Comparison of ENCODE assay signal across 20 cellular contexts in the genomic region with DNA sequence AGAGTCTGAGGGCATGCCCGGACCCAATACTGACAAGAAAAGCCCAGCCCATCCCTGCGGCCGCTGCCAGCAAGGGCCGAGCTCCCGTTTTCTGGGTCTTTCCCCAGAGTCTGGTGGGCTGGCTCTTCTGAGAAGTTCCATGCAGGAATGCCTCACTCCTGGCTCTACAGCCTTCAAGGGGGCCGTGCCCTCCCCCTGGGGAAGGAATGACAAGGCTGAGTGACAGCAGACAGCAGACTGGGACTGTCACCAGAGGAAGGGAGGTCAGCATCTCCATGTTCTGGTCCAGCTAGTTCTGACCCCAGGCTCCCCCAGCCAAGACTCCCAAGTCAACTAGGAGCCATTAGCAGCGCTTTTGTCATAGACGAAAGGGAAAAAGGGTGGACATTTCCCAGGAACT. TPM values are rescaled to one million over a fixed set of nuclear protein-coding genes. Genes with fewer than 3 reads are reported as not detected.
DNase-seq lines count a peak whose midpoint lies in the region; ATAC-seq, FAIRE-seq and TF ChIP-seq lines count a peak whose summit lies in the region.
"Had no signal": no experiment of that assay in that cellular context is flagged by ENCODE, and none has a peak within 500 bp of the region (broad histone marks: within the 10 kb centered on the region; RNA-seq: fewer than 3 reads in every experiment).

No MANE protein-coding gene starts in this region.

- no peaks in the 10 kb centered on the region for H4K20me1 ChIP-seq in keratinocyte (ENCODE audit: control insufficient read depth, extremely low read depth, insufficient read depth, low read length)
- H4K20me1 ChIP-seq in GM23248 (ENCODE audit: insufficient read depth), result no peaks in the 10 kb centered on the region

- no peak for TF ChIP-seq POLR2A in suprapubic skin (IDR thresholded peaks at IDR 0.05)

- H3F3A ChIP-seq in GM23248 (ENCODE audit: insufficient read depth), result no peaks in the 10 kb centered on the region

- no peak for ATAC-seq in HG02884 (IDR thresholded peaks at IDR 0.05; ENCODE audit: unreplicated experiment)

- H3K27me3 ChIP-seq in SJCRH30 (no peaks in the 10 kb centered on the region), keratinocyte (ENCODE audit: control insufficient read depth, extremely low read depth, insufficient read depth, low read length) (peaks cover 3% of the 10 kb centered on the region), suprapubic skin (no peaks in the 10 kb centered on the region), GM23248 (replicated peaks; ENCODE audit: insufficient read depth) (peaks cover 7% of the 10 kb centered on the region; the same call in 1 of the 2 replicates), Caco-2 (replicated peaks; ENCODE audit: control insufficient read depth, insufficient read depth, low read length) (no peaks in the 10 kb centered on the region)
- H3K27me3 ChIP-seq: MG63 had no signal

- H3K9me3 Mint-ChIP-seq in Caco-2 (ENCODE audit: unreplicated experiment), result no peaks in the 10 kb centered on the region
- H3K9me3 Mint-ChIP-seq: H9, HFFc6 had no signal

- H3K79me2 ChIP-seq in keratinocyte (ENCODE audit: control insufficient read depth, insufficient read depth, low read length), result no peaks in the 10 kb centered on the region
- H3K79me2 ChIP-seq in GM23248 (ENCODE audit: insufficient read depth), result no peaks in the 10 kb centered on the region

- H3K9me3 ChIP-seq in SJCRH30 (replicated peaks) (no peaks in the 10 kb centered on the region), keratinocyte (ENCODE audit: control insufficient read depth, low read depth, low read length) (no peaks in the 10 kb centered on the region), suprapubic skin (no peaks in the 10 kb centered on the region), GM23248 (ENCODE audit: low read depth) (no peaks in the 10 kb centered on the region), Caco-2 (no peaks in the 10 kb centered on the region)
- H3K9me3 ChIP-seq: MG63, SK-N-SH had no signal

- H3K27ac ChIP-seq in SJCRH30 (peak overlapping the region; percentile 89), keratinocyte (ENCODE audit: control insufficient read depth, insufficient read depth, low read length) (no peak overlapping the region), suprapubic skin (peak overlapping the region; percentile 46), GM23248 (no peak overlapping the region)

- H3K36me3 ChIP-seq in SJCRH30, result no peaks in the 10 kb centered on the region
- no peaks in the 10 kb centered on the region for H3K36me3 ChIP-seq in keratinocyte (ENCODE audit: control insufficient read depth in 2 of 2, extremely low read depth in 1 of 2, insufficient read depth in 2 of 2, low read length in 2 of 2)
- H3K36me3 ChIP-seq in suprapubic skin, result no peaks in the 10 kb centered on the region
- no peaks in the 10 kb centered on the region for H3K36me3 ChIP-seq in GM23248 (ENCODE audit: low read depth)
- H3K36me3 ChIP-seq in Caco-2 (ENCODE audit: control insufficient read depth, insufficient read depth, low read length), result no peaks in the 10 kb centered on the region
- H3K36me3 ChIP-seq: MG63 had no signal

- no peak for TF ChIP-seq EP300 in suprapubic skin (IDR thresholded peaks at IDR 0.05)

- WGBS in suprapubic skin, result 63% methylated on average over 4 of the region's 8 CpGs
- WGBS in GM23248 (ENCODE audit: low coverage in 1 of 2, low lambda C conversion rate in 2 of 2, missing lambda C conversion rate in 2 of 2), 2 experiments, result 61 to 66% methylated on average over 8 of the region's 8 CpGs

- intact Hi-C loops in Caco-2 (cut with micrococcal nuclease; ENCODE audit: unreplicated experiment), result no loop called here

- no peak overlapping the region for H3K4me3 Mint-ChIP-seq in Caco-2 (ENCODE audit: unreplicated experiment)
- H3K4me3 Mint-ChIP-seq: HFFc6 had no signal

- peaks cover 22% of the 10 kb centered on the region for H3K4me1 Mint-ChIP-seq in Caco-2 (ENCODE audit: low read depth, unreplicated experiment)

- CTCF ChIA-PET in Caco-2 (lab: Charles Lee), result no interaction called here

- TF ChIP-seq CTCF in keratinocyte (optimal IDR thresholded peaks at IDR 0.05 in 1 of 3, IDR thresholded peaks at IDR 0.05 in 1 of 3, conservative IDR thresholded peaks at IDR 0.05 in 1 of 3; ENCODE audit: extremely low read depth in 1 of 3, insufficient read depth in 2 of 3, low read length in 3 of 3) (no peak), suprapubic skin (IDR thresholded peaks at IDR 0.05) (no peak), Caco-2 (IDR thresholded peaks at IDR 0.05; ENCODE audit: insufficient read depth in 1 of 2, low read depth in 1 of 2, low read length in 1 of 2, severe bottlenecking in 1 of 2, unreplicated experiment in 1 of 2) (no peak)

- H3K4me3 ChIP-seq in SJCRH30 (no peak overlapping the region), keratinocyte (ENCODE audit: control insufficient read depth in 2 of 3, extremely low read depth in 1 of 3, insufficient read depth in 2 of 3, low read depth in 1 of 3, low read length in 3 of 3) (no peak overlapping the region), suprapubic skin (no peak overlapping the region), GM23248 (no peak overlapping the region), Caco-2 (ENCODE audit: low read depth, low read length) (no peak overlapping the region)
- H3K4me3 ChIP-seq: MG63 had no signal

- no peak for FAIRE-seq in keratinocyte (lab: Jason Lieb, UNC)
- FAIRE-seq: A204.1 had no signal

- no peaks in the 10 kb centered on the region for H3K27me3 Mint-ChIP-seq in Caco-2 (ENCODE audit: insufficient read depth, unreplicated experiment)

- H3K4me2 ChIP-seq in keratinocyte (ENCODE audit: control insufficient read depth, extremely low read depth, insufficient read depth, low read depth, low read length) (peak overlapping the region; percentile 46), GM23248 (ENCODE audit: unreplicated experiment) (no peak overlapping the region)
- H3K4me2 ChIP-seq: SK-N-SH had no signal

- DNase-seq in ELF-1 (ENCODE audit: low read depth, low spot score) (peak; percentile 72), SJCRH30 (no peak), keratinocyte (ENCODE audit: low read depth, low spot score) (no peak), suprapubic skin (ENCODE audit: low spot score in 2 of 2) (no peak), GM23248 (no peak), Caco-2 (no peak)
- DNase-seq: DMS79, HFFc6, Kasumi-1, MG63, NCI-H1417 treated with DMSO at 0.1 percent for 48 hours, NCI-H187, NCI-H446 treated with DMSO at 0.1 percent for 48 hours, NCI-H526 treated with DMSO at 0.1 percent for 48 hours, RPMI8226, SHP77 treated with DMSO at 0.1 percent for 48 hours, SK-N-SH had no signal

- POLR2A ChIA-PET in Caco-2 (lab: Charles Lee), result no interaction called here

- no peaks in the 10 kb centered on the region for H3K9me2 ChIP-seq in GM23248 (ENCODE audit: insufficient read depth)
- H3K9me2 ChIP-seq: SK-N-SH had no signal

- H3K36me3 Mint-ChIP-seq in Caco-2 (ENCODE audit: insufficient read depth, unreplicated experiment), result no peaks in the 10 kb centered on the region

- in situ Hi-C loops in GM23248 (cut with MboI), result no loop called here

- H3K9ac ChIP-seq in keratinocyte (ENCODE audit: control insufficient read depth, extremely low read depth, insufficient read depth, low read length) (peak overlapping the region; percentile 30), GM23248 (no peak overlapping the region)
- H3K9ac ChIP-seq: SK-N-SH had no signal

- no peak overlapping the region for H3K27ac Mint-ChIP-seq in Caco-2 (ENCODE audit: unreplicated experiment)
- H3K27ac Mint-ChIP-seq: HFFc6 had no signal

- no TSS peak for BruUV-seq in Caco-2 (replicated peaks; lab: Mats Ljungman, UMichigan)

- H3K4me1 ChIP-seq in SJCRH30 (peaks cover 39% of the 10 kb centered on the region), keratinocyte (ENCODE audit: control insufficient read depth, extremely low read depth, insufficient read depth, low read length) (peaks cover 47% of the 10 kb centered on the region), suprapubic skin (peaks cover 65% of the 10 kb centered on the region), GM23248 (ENCODE audit: insufficient read depth) (no peaks in the 10 kb centered on the region), Caco-2 (peaks cover 23% of the 10 kb centered on the region)

- H2AFZ ChIP-seq in keratinocyte (ENCODE audit: control insufficient read depth, low read length), result peak overlapping the region; percentile 87
- H2AFZ ChIP-seq in GM23248, result no peak overlapping the region

- no peaks in the 10 kb centered on the region for H3K9me1 ChIP-seq in keratinocyte (ENCODE audit: control insufficient read depth, extremely low read depth, insufficient read depth, low read length)

- dilution Hi-C loops in keratinocyte (cut with MboI; ENCODE audit: extremely low pct_ligation_motif_present, low sequenced_read_pairs), result no loop called here

RNA-seq across cellular contexts. Expression of gene SEMA4C, which starts 13.0 kb away (rescaled TPM):
- 41.3 and 49.4 TPM in 2 replicates for total RNA-seq in SJCRH30 (2014; rRNA removed; shearing (Covaris generic))
- 6.9 to 10.2 TPM (median 7.5 TPM) in 3 replicates for polyA plus RNA-seq in keratinocyte
- polyA plus RNA-seq in keratinocyte (2011; ENCODE audit: low read depth), result 1.2 TPM
- polyA plus RNA-seq in keratinocyte (2011; cell fraction: cytosol; rRNA removed), result 2.3 and 3.0 TPM in 2 replicates
- 19.8 and 21.2 TPM in 2 replicates for polyA plus RNA-seq in keratinocyte (2011; cell fraction: nucleus; rRNA removed)
- polyA plus RNA-seq in keratinocyte (2012; ENCODE audit: low replicate concordance), result 5.2 and 6.3 TPM in 2 replicates
- 12.4 to 21.9 TPM (median 13.6 TPM) in 3 replicates for polyA minus RNA-seq in keratinocyte
- 8.4 TPM for polyA minus RNA-seq in keratinocyte (2011; cell fraction: cytosol; rRNA and poly(A)+ RNA removed)
- polyA minus RNA-seq in keratinocyte (2011; cell fraction: nucleus; rRNA and poly(A)+ RNA removed), result 18.9 and 19.0 TPM in 2 replicates
- 10 to 100 TPM; 15.7 to 28.2 (median 23.5) TPM for total RNA-seq in suprapubic skin
- total RNA-seq in GM23248 (2014; rRNA removed; shearing (Covaris generic)), result 21.0 and 24.3 TPM in 2 replicates
- polyA plus RNA-seq in GM23248 (2016; fragmentation: Nextera tagmentation; extraction: Ambion mirVana), result 5.1 and 5.5 TPM in 2 replicates
- total RNA-seq in Caco-2 (2022), result 29.9 and 31.4 TPM in 2 replicates

RNA-seq across cellular contexts. Expression of gene ANKRD39, which starts 25.1 kb away (rescaled TPM):
- 7.7 and 7.8 TPM in 2 replicates for total RNA-seq in SJCRH30 (2014; rRNA removed; shearing (Covaris generic))
- polyA plus RNA-seq in keratinocyte (6.6 to 8.3 TPM (median 7.2 TPM) in 3 replicates), GM23248 (2016; fragmentation: Nextera tagmentation; extraction: Ambion mirVana) (12.3 and 14.4 TPM in 2 replicates)
- polyA plus RNA-seq in keratinocyte (2011; ENCODE audit: low read depth), result 2.0 TPM
- polyA plus RNA-seq in keratinocyte (2011; cell fraction: cytosol; rRNA removed), result 3.3 and 5.3 TPM in 2 replicates
- 4.3 and 5.6 TPM in 2 replicates for polyA plus RNA-seq in keratinocyte (2011; cell fraction: nucleus; rRNA removed)
- 4.1 and 11.5 TPM in 2 replicates for polyA plus RNA-seq in keratinocyte (2012; ENCODE audit: low replicate concordance)
- polyA minus RNA-seq in keratinocyte, result 2.5 to 7.1 TPM (median 4.6 TPM) in 3 replicates
- polyA minus RNA-seq in keratinocyte (2011; cell fraction: cytosol; rRNA and poly(A)+ RNA removed), result 3.1 TPM
- polyA minus RNA-seq in keratinocyte (2011; cell fraction: nucleus; rRNA and poly(A)+ RNA removed), result 3.3 and 4.8 TPM in 2 replicates
- total RNA-seq in suprapubic skin (10 to 100 TPM; 16.1 to 22.1 (median 20.6) TPM), Caco-2 (2022) (19.3 and 21.6 TPM in 2 replicates)
- total RNA-seq in GM23248 (2014; rRNA removed; shearing (Covaris generic)), result 5.3 and 10.9 TPM in 2 replicates

RNA-seq across cellular contexts. Expression of gene ANKRD23, which starts 39.1 kb away (rescaled TPM):
- 0.58 and 1.1 TPM in 2 replicates for total RNA-seq in SJCRH30 (2014; rRNA removed; shearing (Covaris generic))
- polyA plus RNA-seq in keratinocyte (0.39 to 2.0 TPM (median 1.4 TPM) in 3 replicates), GM23248 (2016; fragmentation: Nextera tagmentation; extraction: Ambion mirVana) (0.95 and 1.4 TPM in 2 replicates)
- polyA plus RNA-seq in keratinocyte (2011; ENCODE audit: low read depth), result 2.3 TPM
- polyA plus RNA-seq in keratinocyte (2011; cell fraction: cytosol; rRNA removed), result 0.52 and 0.55 TPM in 2 replicates
- polyA plus RNA-seq in keratinocyte (2011; cell fraction: nucleus; rRNA removed), result 6.2 and 7.5 TPM in 2 replicates
- polyA plus RNA-seq in keratinocyte (2012; ENCODE audit: low replicate concordance), result 0.87 and 1.1 TPM in 2 replicates
- 0.30 to 2.5 TPM (median 1.4 TPM) in 3 replicates for polyA minus RNA-seq in keratinocyte
- polyA minus RNA-seq in keratinocyte (2011; cell fraction: cytosol; rRNA and poly(A)+ RNA removed), result not detected
- polyA minus RNA-seq in keratinocyte (2011; cell fraction: nucleus; rRNA and poly(A)+ RNA removed), result 1.5 and 4.1 TPM in 2 replicates
- total RNA-seq in suprapubic skin (10 to 100 TPM in 1 of 4 donors, 1 to 10 TPM in 3; 6.1 to 22.3 (median 7.2) TPM), Caco-2 (2022) (2.5 and 7.4 TPM in 2 replicates)
- total RNA-seq in GM23248 (2014; rRNA removed; shearing (Covaris generic)), result 0.76 and 1.1 TPM in 2 replicates

Comparison
In these comparisons a context has a peak if more than half of its experiments do, and no peak if none do; other contexts are left out.
1. H3K27ac ChIP-seq: peak in SJCRH30 (single experiment) and suprapubic skin (single experiment); none in keratinocyte (single experiment) and GM23248 (single experiment).